In genomic region chr2:237148624-237149023, GRCh38 we compare ENCODE assay signal across 1 cellular context.
TF ChIP-seq lines count a peak whose summit lies in the region.

No MANE protein-coding gene starts in this region.

TF ChIP-seq in H1, 55 proteins besides CTCF, POLR2A, EP300 and RAD21 (continued from another document):
- TF ChIP-seq CHD7 (IDR thresholded peaks at IDR 0.05; ENCODE audit: insufficient replicate concordance, low read length) (no peak), CHD1 (IDR thresholded peaks at IDR 0.05; ENCODE audit: low read depth, low read length) (no peak), TBP (IDR thresholded peaks at IDR 0.05; ENCODE audit: low read depth, low read length) (no peak), USF2 (IDR thresholded peaks at IDR 0.05; ENCODE audit: low read length) (no peak), PHF8 (conservative IDR thresholded peaks at IDR 0.05; ENCODE audit: low read depth, low read length) (no peak), RFX5 (IDR thresholded peaks at IDR 0.05; ENCODE audit: borderline replicate concordance, low read depth, low read length) (no peak), BRCA1 (IDR thresholded peaks at IDR 0.05; ENCODE audit: low read depth, low read length) (no peak), ASH2L (IDR thresholded peaks at IDR 0.05; ENCODE audit: low read length) (no peak), KDM1A (IDR thresholded peaks at IDR 0.05; ENCODE audit: borderline replicate concordance, low read length) (no peak), SIRT6 (IDR thresholded peaks at IDR 0.05; ENCODE audit: low read length) (no peak), RBBP5 (IDR thresholded peaks at IDR 0.05; ENCODE audit: borderline replicate concordance, low read depth, low read length) (no peak), SRF (IDR thresholded peaks at IDR 0.05; ENCODE audit: low read depth, low read length) (no peak), ZNF274 (IDR thresholded peaks at IDR 0.05; ENCODE audit: borderline replicate concordance, extremely low read depth, low read length) (no peak), MAFK (IDR thresholded peaks at IDR 0.05; ENCODE audit: low read depth, low read length) (no peak), ATF2 (IDR thresholded peaks at IDR 0.05; ENCODE audit: low read length) (no peak), NANOG (IDR thresholded peaks at IDR 0.05; ENCODE audit: insufficient read depth, low read depth, low read length, poor library complexity, severe bottlenecking) (no peak)
